Comparison of ENCODE assay signal across 8 cellular contexts in genomic region chr9:113222482-113222841, GRCh38. TPM values are rescaled to one million over a fixed set of nuclear protein-coding genes. Genes with fewer than 3 reads are reported as not detected.
DNase-seq lines count a peak whose midpoint lies in the region; TF ChIP-seq lines count a peak whose summit lies in the region.

No MANE protein-coding gene starts in this region.

- peak; percentile 25 for DNase-seq in EL
- DNase-seq in NB4 (ENCODE audit: low read depth) = peak; percentile 2
- no peak for DNase-seq in coronary artery (ENCODE audit: low spot score)
- no peak for DNase-seq in nephron progenitor cell
- no peak for DNase-seq in stimulated activated CD8-positive, alpha-beta memory T cell treated with anti-CD3 and anti-CD28 coated beads, Interleukin-4, amount 100 ng/mL, for 48 hours
- DNase-seq in NK-92 treated with Interleukin-12 subunit alpha and Interleukin-12 subunit beta, amount 100 ng/mL, for 24 hours (lab: John Stamatoyannopoulos, UW) = no peak
- no peak for DNase-seq in OCI-M2 (lab: John Stamatoyannopoulos, UW; ENCODE audit: unreplicated experiment)
- no peak for DNase-seq in adrenal gland

- H3K4me1 ChIP-seq in adrenal gland (replicated peaks in 1 of 2) = peaks cover 14 to 48% of the 10 kb centered on the region in 2 donors

- H3K27me3 ChIP-seq in adrenal gland = no peaks in the 10 kb centered on the region

- H3K27ac ChIP-seq in coronary artery (peak overlapping the region in 1 of 2 donors; percentile 88), adrenal gland (peak overlapping the region in 2 of 5 donors; percentile 86 to 92)

- H3K27ac Mint-ChIP-seq in nephron progenitor cell = no peak overlapping the region

- WGBS in adrenal gland, 4 donors = 51 to 69% (median 58%) methylated on average over 2 to 5 of the region's 5 CpGs

- no peaks in the 10 kb centered on the region for H3K9me3 ChIP-seq in adrenal gland (replicated peaks in 1 of 3)

- H3K9me3 Mint-ChIP-seq in nephron progenitor cell = no peaks in the 10 kb centered on the region

- no peaks in the 10 kb centered on the region for H3K27me3 Mint-ChIP-seq in nephron progenitor cell (ENCODE audit: low read depth, poor library complexity)

- no peak for TF ChIP-seq POLR2A in NB4 (IDR thresholded peaks at IDR 0.05; ENCODE audit: extremely low read depth, insufficient read length)
- no peak for TF ChIP-seq POLR2A in adrenal gland (IDR thresholded peaks at IDR 0.05)

- peak overlapping the region; percentile 99 for H3K4me3 Mint-ChIP-seq in nephron progenitor cell

- no peaks in the 10 kb centered on the region for H3K36me3 ChIP-seq in adrenal gland (replicated peaks in 1 of 2)

- TF ChIP-seq CTCF in NB4 (IDR thresholded peaks at IDR 0.05; ENCODE audit: low read depth, low read length) = no peak
- TF ChIP-seq CTCF in coronary artery (IDR thresholded peaks at IDR 0.05) = no peak
- no peak for TF ChIP-seq CTCF in nephron progenitor cell (IDR thresholded peaks at IDR 0.05)
- TF ChIP-seq CTCF in adrenal gland (IDR thresholded peaks at IDR 0.05) = no peak

- H3K4me3 ChIP-seq in NB4 (ENCODE audit: low read depth, low read length) (peak overlapping the region; percentile 73), coronary artery (peak overlapping the region; percentile 86), adrenal gland (peak overlapping the region in 2 of 4 donors; percentile 48 to 87)

- intact Hi-C loops in adrenal gland (cut with DNase I) = no loop called here

- peaks cover 37% of the 10 kb centered on the region for H3K4me1 Mint-ChIP-seq in nephron progenitor cell

- H3K36me3 Mint-ChIP-seq in nephron progenitor cell (ENCODE audit: low read depth) = no peaks in the 10 kb centered on the region

RNA-seq across cellular contexts. Expression of gene SLC31A1, which starts 1.1 kb away (rescaled TPM):
- total RNA-seq in adrenal gland = 10 to 100 TPM; 19.8 to 99.5 (median 28.4) TPM
- 100 to 1,000 TPM in 1 of 3 donors, 10 to 100 TPM in 2; 10.2 to 105 (median 16.3) TPM for polyA plus RNA-seq in adrenal gland

RNA-seq across cellular contexts. Expression of gene FKBP15, which starts 1.4 kb away (rescaled TPM):
- 10 to 100 TPM; 22.2 to 38.1 (median 31.9) TPM for total RNA-seq in adrenal gland
- polyA plus RNA-seq in adrenal gland = 10 to 100 TPM; 14.1 to 30.2 (median 16.0) TPM

RNA-seq across cellular contexts. Expression of gene CDC26, which starts 52.9 kb away (rescaled TPM):
- total RNA-seq in adrenal gland = 10 to 100 TPM; 25.7 to 40.1 (median 28.5) TPM
- polyA plus RNA-seq in adrenal gland = 10 to 100 TPM; 26.7 to 63.7 (median 29.8) TPM

RNA-seq across cellular contexts. Expression of gene PRPF4, which starts 53.0 kb away (rescaled TPM):
- 10 to 100 TPM; 14.3 to 36.5 (median 22.7) TPM for total RNA-seq in adrenal gland
- 10 to 100 TPM in 2 of 3 donors, 1 to 10 TPM in 1; 9.6 to 37.9 (median 11.7) TPM for polyA plus RNA-seq in adrenal gland

Comparison
In these comparisons a context has a peak if more than half of its experiments do, and no peak if none do; other contexts are left out.
1. DNase-seq: peak in EL (single experiment) and NB4 (single experiment); none in coronary artery (single experiment), nephron progenitor cell (single experiment), stimulated activated CD8-positive, alpha-beta memory T cell treated with anti-CD3 and anti-CD28 coated beads, Interleukin-4, amount 100 ng/mL, for 48 hours (single experiment), NK-92 treated with Interleukin-12 subunit alpha and Interleukin-12 subunit beta, amount 100 ng/mL, for 24 hours (single experiment), OCI-M2 (single experiment) and adrenal gland (0 of 7).